27 cellular contexts compared by ENCODE assay signal in genomic region chr2:240170354-240170735, GRCh38. TPM values are rescaled to one million over a fixed set of nuclear protein-coding genes. Genes with fewer than 3 reads are reported as not detected.
DNase-seq lines count a peak whose midpoint lies in the region; ATAC-seq, FAIRE-seq and TF ChIP-seq lines count a peak whose summit lies in the region.
"Had no signal": no experiment of that assay in that cellular context is flagged by ENCODE, and none has a peak within 500 bp of the region (broad histone marks: within the 10 kb centered on the region; RNA-seq: fewer than 3 reads in every experiment).

No MANE protein-coding gene starts in this region.

- H3K9me3 ChIP-seq in NT2/D1 (ENCODE audit: insufficient read depth, low read length) (peaks cover 5% of the 10 kb centered on the region; the same call in 1 of the 2 replicates), kidney (ENCODE audit: control insufficient read depth in 1 of 2, low read length in 2 of 2) (no peaks in the 10 kb centered on the region), body of pancreas (no peaks in the 10 kb centered on the region)
- H3K9me3 ChIP-seq in CD4-positive, alpha-beta T cell (ENCODE audit: control insufficient read depth, low read length) = no peaks in the 10 kb centered on the region
- H3K9me3 ChIP-seq: mucosa of descending colon, neutrophil had no signal

- no peak for TF ChIP-seq POLR2A in body of pancreas (IDR thresholded peaks at IDR 0.05)

- H3K4me1 Mint-ChIP-seq in CD4-positive, alpha-beta T cell (ENCODE audit: low read depth) = no peaks in the 10 kb centered on the region

- POLR2A ChIA-PET in CD4-positive, alpha-beta T cell (lab: Charles Lee) = no interaction called here

- DNase-seq in Daoy (ENCODE audit: low read depth) (peak; percentile 18), NT2/D1 (ENCODE audit: low read depth, low spot score) (no peak), choroid plexus epithelial cell (ENCODE audit: low read depth) (peak; percentile 32), kidney (peak; percentile 19), NCI-H1694 treated with DMSO at 0.1 percent for 48 hours (lab: John Stamatoyannopoulos, UW) (no peak), body of pancreas (no peak), GM19238 (ENCODE audit: insufficient read length, low spot score) (no peak)
- no peak for DNase-seq in CD4-positive, alpha-beta T cell
- DNase-seq: activated CD4-positive, alpha-beta T cell treated with anti-CD3 and anti-CD28 coated beads, Interleukin-2, amount 50 U/mL, for 48 hours; activated naive CD4-positive, alpha-beta T cell; anterior cingulate cortex; DMS 273 treated with DMSO at 0.1 percent for 48 hours; MV-4-11; NCI-H187 treated with DMSO at 0.1 percent for 48 hours; NCI-H524; retina; SHP77; substantia nigra had no signal

- H3K36me3 ChIP-seq in NT2/D1 (ENCODE audit: insufficient read depth, insufficient read length, low read length) (no peaks in the 10 kb centered on the region), kidney (ENCODE audit: control insufficient read depth in 1 of 2, insufficient read depth in 2 of 2, low read length in 2 of 2) (no peaks in the 10 kb centered on the region), body of pancreas (replicated peaks in 1 of 2; ENCODE audit: insufficient read depth in 1 of 2, low read depth in 2 of 2) (no peaks in the 10 kb centered on the region)
- H3K36me3 ChIP-seq: neutrophil had no signal

- WGBS in body of pancreas, 2 donors = 34 to 49% methylated on average over 3 to 6 of the region's 6 CpGs

- H3K27me3 ChIP-seq in NT2/D1 (ENCODE audit: insufficient read depth, insufficient read length) (no peaks in the 10 kb centered on the region), body of pancreas (no peaks in the 10 kb centered on the region)
- H3K27me3 ChIP-seq in CD4-positive, alpha-beta T cell (ENCODE audit: control insufficient read depth, insufficient read depth, low read length) = no peaks in the 10 kb centered on the region

- H3K36me3 Mint-ChIP-seq in CD4-positive, alpha-beta T cell (ENCODE audit: low read depth) = no peaks in the 10 kb centered on the region

- no peak overlapping the region for H3K4me3 Mint-ChIP-seq in CD4-positive, alpha-beta T cell
- H3K4me3 Mint-ChIP-seq: dendritic cell treated with granulocyte-macrophage colony-stimulating factor and Interleukin-4, amounts not matched to agents 40 ng/mL and 50 ng/mL, for 4 days had no signal

- H3K27me3 Mint-ChIP-seq in CD4-positive, alpha-beta T cell = peaks cover 6% of the 10 kb centered on the region

- H3K4me3 ChIP-seq in NT2/D1 (ENCODE audit: insufficient read length, low read depth) (no peak overlapping the region), choroid plexus epithelial cell (ENCODE audit: low read depth, low read length) (no peak overlapping the region), kidney (ENCODE audit: low read length in 2 of 2) (no peak overlapping the region), body of pancreas (no peak overlapping the region)
- H3K4me3 ChIP-seq: mucosa of descending colon had no signal

- TF ChIP-seq CTCF in choroid plexus epithelial cell (conservative IDR thresholded peaks at IDR 0.05; ENCODE audit: low read depth, low read length) (no peak), kidney (IDR thresholded peaks at IDR 0.05; ENCODE audit: borderline replicate concordance, extremely low read depth, insufficient read depth) (no peak), body of pancreas (IDR thresholded peaks at IDR 0.05) (no peak)
- no peak for TF ChIP-seq CTCF in CD4-positive, alpha-beta T cell (IDR thresholded peaks at IDR 0.05)

- no peak for FAIRE-seq in kidney (lab: Jason Lieb, UNC)
- FAIRE-seq: GM12892 had no signal

- intact Hi-C loops in kidney (cut with DNase I) = no loop called here
- intact Hi-C loops in CD4-positive, alpha-beta T cell (cut with DNase I, micrococcal nuclease) = no loop called here
- intact Hi-C loops in body of pancreas (cut with DNase I) = no loop called here

- no peaks in the 10 kb centered on the region for H3K9me3 Mint-ChIP-seq in CD4-positive, alpha-beta T cell

- no peaks in the 10 kb centered on the region for H3K4me1 ChIP-seq in NT2/D1 (ENCODE audit: insufficient read depth, insufficient read length)
- H3K4me1 ChIP-seq in kidney (ENCODE audit: control insufficient read depth in 1 of 2, insufficient read depth in 1 of 2, low read depth in 1 of 2, low read length in 2 of 2) = no peaks in the 10 kb centered on the region
- no peaks in the 10 kb centered on the region for H3K4me1 ChIP-seq in body of pancreas

- H3K27ac ChIP-seq in kidney (ENCODE audit: low read depth in 2 of 2, low read length in 2 of 2) = no peak overlapping the region
- H3K27ac ChIP-seq in CD4-positive, alpha-beta T cell (ENCODE audit: low read depth, low read length) = no peak overlapping the region
- H3K27ac ChIP-seq in body of pancreas = no peak overlapping the region
- H3K27ac ChIP-seq: C4-2B, HL-60, neutrophil, VCaP had no signal

- no peak overlapping the region for H3K27ac Mint-ChIP-seq in CD4-positive, alpha-beta T cell
- H3K27ac Mint-ChIP-seq: dendritic cell treated with granulocyte-macrophage colony-stimulating factor and Interleukin-4, amounts not matched to agents 40 ng/mL and 50 ng/mL, for 4 days had no signal

- H3K9ac ChIP-seq in NT2/D1 (ENCODE audit: insufficient read length, low read depth) (peak overlapping the region; percentile 34), kidney (ENCODE audit: low read length in 2 of 2) (no peak overlapping the region)

- CTCF ChIA-PET in CD4-positive, alpha-beta T cell (lab: Charles Lee) = no interaction called here

- ATAC-seq in CD4-positive, alpha-beta T cell (ENCODE audit: poor library complexity) = no peak
- no peak for ATAC-seq in body of pancreas
- ATAC-seq: mucosa of descending colon had no signal

RNA-seq across cellular contexts. Expression of gene OTOS, which starts 29.9 kb away (rescaled TPM):
- 0.34 TPM in 1 of 2 replicates, not detected in the other for total RNA-seq in Daoy (2014; rRNA removed; shearing (Covaris generic))
- 4.6 TPM for total RNA-seq in kidney
- polyA plus RNA-seq in kidney (ENCODE audit: insufficient read depth, low read depth, low replicate concordance) = 1.5 TPM
- not detected for total RNA-seq in CD4-positive, alpha-beta T cell
- not detected for total RNA-seq in body of pancreas
- total RNA-seq: lower leg skin; mucosa of descending colon; T-helper 1 cell treated with Interleukin-12 subunit alpha and Interleukin-12 subunit beta and Interleukin-4 antibody, amounts not matched to agents 30 ng/mL and 1 ng/mL, for 36 hours had no signal

RNA-seq across cellular contexts. Expression of gene COPS9, which starts 34.2 kb away (rescaled TPM):
- total RNA-seq in Daoy (2014; rRNA removed; shearing (Covaris generic)) = 160 and 169 TPM in 2 replicates
- total RNA-seq in kidney = 119 TPM
- 310 TPM for polyA plus RNA-seq in kidney (ENCODE audit: insufficient read depth, low read depth, low replicate concordance)
- total RNA-seq in CD4-positive, alpha-beta T cell = 10 to 100 TPM; 46.7 to 48.5 TPM
- total RNA-seq in body of pancreas = 100 to 1,000 TPM; 170 to 184 TPM

Comparison
In these comparisons a context has a peak if more than half of its experiments do, and no peak if none do; other contexts are left out.
1. DNase-seq: peak in Daoy (single experiment), choroid plexus epithelial cell (single experiment) and kidney (single experiment); none in NT2/D1 (single experiment), NCI-H1694 treated with DMSO at 0.1 percent for 48 hours (single experiment), CD4-positive, alpha-beta T cell (0 of 10), body of pancreas (0 of 4) and GM19238 (single experiment).